ENCODE assay signal across 17 cellular contexts in the genomic region with DNA sequence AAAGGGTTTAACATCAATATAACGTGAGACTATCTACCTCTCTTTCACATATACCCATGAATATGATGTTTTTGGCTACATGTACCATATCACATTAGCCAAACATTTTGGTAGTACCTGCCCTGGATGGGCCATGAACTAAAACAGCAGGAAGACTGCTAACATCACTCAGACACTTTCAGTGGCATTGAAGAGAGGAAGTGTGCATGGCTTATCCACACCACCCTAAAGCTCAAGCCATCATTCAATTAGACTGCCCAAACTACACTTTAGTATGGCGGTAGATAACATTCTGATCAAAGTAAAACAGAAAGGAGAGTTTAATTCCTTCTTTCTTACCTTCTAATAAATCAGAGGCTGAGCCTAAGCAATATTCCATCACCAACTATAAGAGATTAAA.
A peak's percentile ranks its signal among the peaks of the same experiment; 100 is the strongest.
DNase-seq lines count a peak whose midpoint lies in the region; ATAC-seq and TF ChIP-seq lines count a peak whose summit lies in the region.
"Had no signal": no experiment of that assay in that cellular context is flagged by ENCODE, and none has a peak within 500 bp of the region (broad histone marks: within the 10 kb centered on the region; RNA-seq: fewer than 3 reads in every experiment).

No MANE protein-coding gene starts in this region.

- H3K36me3 ChIP-seq in spleen (peaks cover 0 to 81% (median 28%) of the 10 kb centered on the region in 6 donors), BE2C (no peaks in the 10 kb centered on the region; the same call in 1 of the 2 replicates)
- H3K36me3 ChIP-seq: WERI-Rb-1 had no signal

- ATAC-seq in HG02798 (IDR thresholded peaks at IDR 0.05; ENCODE audit: poor library complexity, unreplicated experiment) (peak; percentile 43), HG02571 (IDR thresholded peaks at IDR 0.05; ENCODE audit: unreplicated experiment) (no peak)
- ATAC-seq: activated T-cell treated with anti-CD3 and anti-CD28 coated beads, Interleukin-2, amount 50 U/mL, for 72 hours; gastrocnemius medialis; mucosa of descending colon had no signal

- H3K27me3 ChIP-seq in spleen (replicated peaks in 1 of 7) (no peaks in the 10 kb centered on the region), BE2C (no peaks in the 10 kb centered on the region)
- H3K27me3 ChIP-seq: gastrocnemius medialis had no signal

- peaks cover 37% of the 10 kb centered on the region for H3K36me3 Mint-ChIP-seq in activated CD4-positive, alpha-beta T cell treated with anti-CD3 and anti-CD28 coated beads, Interleukin-2, amount 10 ng/mL, durations not matched to agents 24 days and 14 days (ENCODE audit: low read depth)

- H3K4me3 Mint-ChIP-seq in activated CD4-positive, alpha-beta T cell treated with anti-CD3 and anti-CD28 coated beads, Interleukin-2, amount 10 ng/mL, durations not matched to agents 24 days and 14 days: no peak overlapping the region
- H3K4me3 Mint-ChIP-seq: activated T-cell treated with anti-CD3 and anti-CD28 coated beads, Interleukin-2, amount 50 U/mL, for 72 hours had no signal

- H3K4me1 ChIP-seq in spleen (peaks cover 0 to 34% (median 26%) of the 10 kb centered on the region in 6 donors), BE2C (no peaks in the 10 kb centered on the region)
- H3K4me1 ChIP-seq: gastrocnemius medialis had no signal

- 85 to 90% (median 85%) methylated on average over 2 of the region's 2 CpGs for WGBS in spleen, 5 donors

- no peaks in the 10 kb centered on the region for H3K9me3 ChIP-seq in spleen
- H3K9me3 ChIP-seq in BE2C: no peaks in the 10 kb centered on the region
- H3K9me3 ChIP-seq: gastrocnemius medialis, mucosa of descending colon had no signal

- TF ChIP-seq CTCF in spleen (IDR thresholded peaks at IDR 0.05 in 8 of 11, conservative IDR thresholded peaks at IDR 0.05 in 3 of 11) (no peak), BE2C (IDR thresholded peaks at IDR 0.05; ENCODE audit: low read depth, low read length) (no peak)

- no peak for TF ChIP-seq POLR2A in spleen (IDR thresholded peaks at IDR 0.05)

- peaks cover 8% of the 10 kb centered on the region for H3K4me1 Mint-ChIP-seq in activated CD4-positive, alpha-beta T cell treated with anti-CD3 and anti-CD28 coated beads, Interleukin-2, amount 10 ng/mL, durations not matched to agents 24 days and 14 days

- no peak overlapping the region for H3K27ac Mint-ChIP-seq in activated CD4-positive, alpha-beta T cell treated with anti-CD3 and anti-CD28 coated beads, Interleukin-2, amount 10 ng/mL, durations not matched to agents 24 days and 14 days

- no peaks in the 10 kb centered on the region for H3K9me3 Mint-ChIP-seq in activated CD4-positive, alpha-beta T cell treated with anti-CD3 and anti-CD28 coated beads, Interleukin-2, amount 10 ng/mL, durations not matched to agents 24 days and 14 days
- H3K9me3 Mint-ChIP-seq: activated T-cell treated with anti-CD3 and anti-CD28 coated beads, Interleukin-2, amount 50 U/mL, for 72 hours had no signal

- peak overlapping the region in 5 of 8 donors; percentile 27 to 69 (median 62) for H3K27ac ChIP-seq in spleen
- H3K27ac ChIP-seq: gastrocnemius medialis, WERI-Rb-1 had no signal

- H3K27me3 Mint-ChIP-seq in activated CD4-positive, alpha-beta T cell treated with anti-CD3 and anti-CD28 coated beads, Interleukin-2, amount 10 ng/mL, durations not matched to agents 24 days and 14 days: no peaks in the 10 kb centered on the region

- intact Hi-C loops in activated CD4-positive, alpha-beta T cell treated with anti-CD3 and anti-CD28 coated beads, Interleukin-2, amount 10 ng/mL, durations not matched to agents 24 days and 14 days (cut with micrococcal nuclease): no loop called here
- intact Hi-C loops in spleen (cut with DNase I; ENCODE audit: low total_unique reads): no loop called here

- H3K4me3 ChIP-seq in spleen (no peak overlapping the region), BE2C (ENCODE audit: low read depth, low read length) (no peak overlapping the region)
- H3K4me3 ChIP-seq: gastrocnemius medialis, mucosa of descending colon had no signal

- peak; percentile 19 for DNase-seq in activated CD4-positive, alpha-beta T cell treated with anti-CD3 and anti-CD28 coated beads, Interleukin-2, amount 10 ng/mL, durations not matched to agents 24 days and 14 days
- DNase-seq in activated CD4-positive, alpha-beta T cell treated with anti-CD3 and anti-CD28 coated beads for 48 hours: no peak
- DNase-seq in OCI-M1 (lab: John Stamatoyannopoulos, UW): peak; percentile 4
- DNase-seq in spleen: no peak
- no peak for DNase-seq in BE2C
- no peak for DNase-seq in OCI-M2 (lab: John Stamatoyannopoulos, UW; ENCODE audit: unreplicated experiment)
- DNase-seq: activated T-cell treated with anti-CD3 and anti-CD28 coated beads, Interleukin-2, amount 50 U/mL, for 72 hours; aorta; effector CD4-positive, alpha-beta T cell; gastrocnemius medialis; mucosa of descending colon; NCI-H1417 treated with DMSO at 0.1 percent for 48 hours; NCI-H524 treated with DMSO at 0.1 percent for 48 hours; SHP77 treated with DMSO at 0.1 percent for 48 hours; WERI-Rb-1 had no signal

Comparison
In these comparisons a context has a peak if more than half of its experiments do, and no peak if none do; other contexts are left out.
1. DNase-seq: peak in activated CD4-positive, alpha-beta T cell treated with anti-CD3 and anti-CD28 coated beads, Interleukin-2, amount 10 ng/mL, durations not matched to agents 24 days and 14 days (single experiment) and OCI-M1 (single experiment); none in activated CD4-positive, alpha-beta T cell treated with anti-CD3 and anti-CD28 coated beads for 48 hours (single experiment), spleen (single experiment), BE2C (single experiment) and OCI-M2 (single experiment).